ENCODE assay signal across 9 cellular contexts in the genomic region with DNA sequence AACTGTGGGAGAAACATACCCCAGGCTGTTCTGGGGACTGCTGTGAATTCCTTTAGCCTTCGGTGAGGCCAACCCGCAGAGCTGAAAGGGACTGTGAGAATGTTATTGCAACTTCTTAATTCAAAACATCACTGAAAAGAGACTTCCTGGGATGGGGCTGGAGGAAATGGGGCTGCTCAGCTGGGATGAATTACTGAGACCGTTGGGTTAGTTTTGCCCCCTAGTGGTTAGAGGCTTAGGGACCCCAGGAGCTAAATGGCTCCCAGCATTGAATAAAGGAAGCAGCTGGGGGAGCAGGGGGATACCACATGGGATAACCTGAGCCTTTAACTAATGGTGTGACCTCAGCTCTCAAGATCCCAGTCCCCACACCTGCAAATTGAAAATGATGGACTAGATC.
DNase-seq lines count a peak whose midpoint lies in the region; ATAC-seq and TF ChIP-seq lines count a peak whose summit lies in the region.
"Had no signal": no experiment of that assay in that cellular context is flagged by ENCODE, and none has a peak within 500 bp of the region (broad histone marks: within the 10 kb centered on the region; RNA-seq: fewer than 3 reads in every experiment).

No MANE protein-coding gene starts in this region.

- H3K9ac ChIP-seq in MM.1S (ENCODE audit: low read length): no peak overlapping the region

- H3K4me1 Mint-ChIP-seq in chondrocyte (ENCODE audit: low read depth): peaks cover 16% of the 10 kb centered on the region
- no peaks in the 10 kb centered on the region for H3K4me1 Mint-ChIP-seq in activated T-helper 2 cell treated with anti-CD3 and anti-CD28 coated beads, Interferon-gamma antibody, Interleukin-2, Interleukin-4, amounts not matched to agents 10 μg/mL and 5 μg/mL and 100 μg/mL, durations not matched to agents 14 hours and 24 hours and 36 hours (ENCODE audit: low read depth)
- no peaks in the 10 kb centered on the region for H3K4me1 Mint-ChIP-seq in CD4-positive, alpha-beta T cell (ENCODE audit: low read depth)

- H3K27me3 Mint-ChIP-seq in chondrocyte (ENCODE audit: low read depth): no peaks in the 10 kb centered on the region
- no peaks in the 10 kb centered on the region for H3K27me3 Mint-ChIP-seq in activated T-helper 2 cell treated with anti-CD3 and anti-CD28 coated beads, Interferon-gamma antibody, Interleukin-2, Interleukin-4, amounts not matched to agents 10 μg/mL and 5 μg/mL and 100 μg/mL, durations not matched to agents 14 hours and 24 hours and 36 hours (ENCODE audit: low read depth)
- H3K27me3 Mint-ChIP-seq in CD4-positive, alpha-beta T cell: no peaks in the 10 kb centered on the region
- H3K27me3 Mint-ChIP-seq: activated naive CD8-positive, alpha-beta T cell treated with anti-CD3 and anti-CD28 coated beads, Interleukin-2, amount 10 ng/mL, durations not matched to agents 7 days and 5 days had no signal

- no peaks in the 10 kb centered on the region for H4K20me1 ChIP-seq in MM.1S (ENCODE audit: insufficient read depth, low read length)

- H3K27ac ChIP-seq in right atrium auricular region (no peak overlapping the region), MM.1S (ENCODE audit: low read length) (no peak overlapping the region)
- H3K27ac ChIP-seq in CD4-positive, alpha-beta T cell (ENCODE audit: low read depth, low read length): no peak overlapping the region

- ATAC-seq in Right ventricle myocardium superior (ENCODE audit: poor library complexity): peak; percentile 45
- ATAC-seq in GM21723 (IDR thresholded peaks at IDR 0.05; ENCODE audit: unreplicated experiment): no peak
- no peak for ATAC-seq in CD4-positive, alpha-beta T cell (ENCODE audit: poor library complexity)

- H3K79me2 ChIP-seq in MM.1S (ENCODE audit: low read length): no peaks in the 10 kb centered on the region

- no peaks in the 10 kb centered on the region for H3K36me3 Mint-ChIP-seq in chondrocyte (ENCODE audit: low read depth)
- H3K36me3 Mint-ChIP-seq in activated T-helper 2 cell treated with anti-CD3 and anti-CD28 coated beads, Interferon-gamma antibody, Interleukin-2, Interleukin-4, amounts not matched to agents 10 μg/mL and 5 μg/mL and 100 μg/mL, durations not matched to agents 14 hours and 24 hours and 36 hours (ENCODE audit: low read depth): no peaks in the 10 kb centered on the region
- H3K36me3 Mint-ChIP-seq in CD4-positive, alpha-beta T cell (ENCODE audit: low read depth): no peaks in the 10 kb centered on the region
- H3K36me3 Mint-ChIP-seq: activated naive CD8-positive, alpha-beta T cell treated with anti-CD3 and anti-CD28 coated beads, Interleukin-2, amount 10 ng/mL, durations not matched to agents 7 days and 5 days had no signal

- no peak overlapping the region for H3K4me3 Mint-ChIP-seq in chondrocyte (ENCODE audit: unreplicated experiment)
- H3K4me3 Mint-ChIP-seq in activated T-helper 2 cell treated with anti-CD3 and anti-CD28 coated beads, Interferon-gamma antibody, Interleukin-2, Interleukin-4, amounts not matched to agents 10 μg/mL and 5 μg/mL and 100 μg/mL, durations not matched to agents 14 hours and 24 hours and 36 hours (ENCODE audit: low read depth): no peak overlapping the region
- no peak overlapping the region for H3K4me3 Mint-ChIP-seq in CD4-positive, alpha-beta T cell
- H3K4me3 Mint-ChIP-seq: activated naive CD8-positive, alpha-beta T cell treated with anti-CD3 and anti-CD28 coated beads, Interleukin-2, amount 10 ng/mL, durations not matched to agents 7 days and 5 days had no signal

- H3K9me2 ChIP-seq in MM.1S (replicated peaks; ENCODE audit: insufficient read depth, low read length): no peaks in the 10 kb centered on the region

- H3K4me2 ChIP-seq in MM.1S (ENCODE audit: low read depth, low read length): no peak overlapping the region

- H3K9me3 Mint-ChIP-seq in chondrocyte (ENCODE audit: low read depth): no peaks in the 10 kb centered on the region
- no peaks in the 10 kb centered on the region for H3K9me3 Mint-ChIP-seq in activated T-helper 2 cell treated with anti-CD3 and anti-CD28 coated beads, Interferon-gamma antibody, Interleukin-2, Interleukin-4, amounts not matched to agents 10 μg/mL and 5 μg/mL and 100 μg/mL, durations not matched to agents 14 hours and 24 hours and 36 hours
- H3K9me3 Mint-ChIP-seq in CD4-positive, alpha-beta T cell: no peaks in the 10 kb centered on the region
- H3K9me3 Mint-ChIP-seq: activated naive CD8-positive, alpha-beta T cell treated with anti-CD3 and anti-CD28 coated beads, Interleukin-2, amount 10 ng/mL, durations not matched to agents 7 days and 5 days had no signal

- intact Hi-C loops in Right ventricle myocardium superior (cut with DNase I): no loop called here
- intact Hi-C loops in activated T-helper 2 cell treated with anti-CD3 and anti-CD28 coated beads, Interferon-gamma antibody, Interleukin-2, Interleukin-4, amounts not matched to agents 10 μg/mL and 5 μg/mL and 100 μg/mL, durations not matched to agents 14 hours and 24 hours and 36 hours (cut with micrococcal nuclease): no loop called here
- intact Hi-C loops in CD4-positive, alpha-beta T cell (cut with DNase I, micrococcal nuclease): no loop called here

- no peaks in the 10 kb centered on the region for H3F3A ChIP-seq in MM.1S (ENCODE audit: insufficient read depth, low read length)

- no peak overlapping the region for H3K4me3 ChIP-seq in right atrium auricular region
- H3K4me3 ChIP-seq in MM.1S (ENCODE audit: low read length): no peak overlapping the region

- POLR2A ChIA-PET in CD4-positive, alpha-beta T cell (lab: Charles Lee): no interaction called here

- H3K9me3 ChIP-seq in right atrium auricular region (no peaks in the 10 kb centered on the region), MM.1S (replicated peaks; ENCODE audit: insufficient read depth, low read length) (no peaks in the 10 kb centered on the region)
- H3K9me3 ChIP-seq in CD4-positive, alpha-beta T cell (ENCODE audit: control insufficient read depth, low read length): no peaks in the 10 kb centered on the region

- no peak overlapping the region for H3K27ac Mint-ChIP-seq in chondrocyte (ENCODE audit: unreplicated experiment)
- H3K27ac Mint-ChIP-seq in activated T-helper 2 cell treated with anti-CD3 and anti-CD28 coated beads, Interferon-gamma antibody, Interleukin-2, Interleukin-4, amounts not matched to agents 10 μg/mL and 5 μg/mL and 100 μg/mL, durations not matched to agents 14 hours and 24 hours and 36 hours: no peak overlapping the region
- H3K27ac Mint-ChIP-seq in CD4-positive, alpha-beta T cell: no peak overlapping the region
- H3K27ac Mint-ChIP-seq: activated naive CD8-positive, alpha-beta T cell treated with anti-CD3 and anti-CD28 coated beads, Interleukin-2, amount 10 ng/mL, durations not matched to agents 7 days and 5 days had no signal

- TF ChIP-seq CTCF in right atrium auricular region (IDR thresholded peaks at IDR 0.05): peak in 1 of 2 donors; percentile 45
- peak; percentile 39 for TF ChIP-seq CTCF in MM.1S (IDR thresholded peaks at IDR 0.05; ENCODE audit: low read length)
- peak; percentile 71 for TF ChIP-seq CTCF in chondrocyte (IDR thresholded peaks at IDR 0.05)
- no peak for TF ChIP-seq CTCF in CD4-positive, alpha-beta T cell (IDR thresholded peaks at IDR 0.05)

- no peak overlapping the region for H2AFZ ChIP-seq in MM.1S (ENCODE audit: low read length)

- CTCF ChIA-PET in CD4-positive, alpha-beta T cell (lab: Charles Lee): no interaction called here

- no peaks in the 10 kb centered on the region for H3K36me3 ChIP-seq in right atrium auricular region
- no peaks in the 10 kb centered on the region for H3K36me3 ChIP-seq in MM.1S (replicated peaks; ENCODE audit: insufficient read depth, low read length)

- no peaks in the 10 kb centered on the region for H3K4me1 ChIP-seq in right atrium auricular region
- no peaks in the 10 kb centered on the region for H3K4me1 ChIP-seq in MM.1S (ENCODE audit: low read length)

- DNase-seq in Right ventricle myocardium superior (no peak), right atrium auricular region (ENCODE audit: low spot score) (no peak), MM.1S (no peak), chondrocyte (ENCODE audit: low spot score) (no peak), superior temporal gyrus (ENCODE audit: extremely low spot score) (peak; percentile 49)
- no peak for DNase-seq in activated T-helper 2 cell treated with anti-CD3 and anti-CD28 coated beads, Interferon-gamma antibody, Interleukin-2, Interleukin-4, amounts not matched to agents 10 μg/mL and 5 μg/mL and 100 μg/mL, durations not matched to agents 14 hours and 24 hours and 36 hours (ENCODE audit: low spot score)
- DNase-seq in CD4-positive, alpha-beta T cell: no peak
- DNase-seq: activated naive CD8-positive, alpha-beta T cell treated with anti-CD3 and anti-CD28 coated beads, Interleukin-2, amount 10 ng/mL, durations not matched to agents 7 days and 5 days had no signal

- H3K27me3 ChIP-seq in right atrium auricular region (no peaks in the 10 kb centered on the region), MM.1S (replicated peaks; ENCODE audit: insufficient read depth, low read length) (no peaks in the 10 kb centered on the region)
- no peaks in the 10 kb centered on the region for H3K27me3 ChIP-seq in CD4-positive, alpha-beta T cell (ENCODE audit: control insufficient read depth, insufficient read depth, low read length)
